ENCODE assay signal across 18 cellular contexts in the genomic region with DNA sequence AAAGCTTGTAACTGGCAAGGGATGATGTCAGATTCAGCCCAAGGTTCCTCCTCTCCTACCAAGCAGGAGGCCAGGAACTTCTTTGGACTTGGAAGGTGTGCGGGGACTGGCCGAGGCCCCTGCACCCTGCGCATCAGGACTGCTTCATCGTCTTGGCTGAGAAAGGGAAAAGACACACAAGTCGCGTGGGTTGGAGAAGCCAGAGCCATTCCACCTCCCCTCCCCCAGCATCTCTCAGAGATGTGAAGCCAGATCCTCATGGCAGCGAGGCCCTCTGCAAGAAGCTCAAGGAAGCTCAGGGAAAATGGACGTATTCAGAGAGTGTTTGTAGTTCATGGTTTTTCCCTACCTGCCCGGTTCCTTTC. TPM values are rescaled to one million over a fixed set of nuclear protein-coding genes. Genes with fewer than 3 reads are reported as not detected.
DNase-seq lines count a peak whose midpoint lies in the region; ATAC-seq, FAIRE-seq and TF ChIP-seq lines count a peak whose summit lies in the region.
"Had no signal": no experiment of that assay in that cellular context is flagged by ENCODE, and none has a peak within 500 bp of the region (broad histone marks: within the 10 kb centered on the region; RNA-seq: fewer than 3 reads in every experiment).

No MANE protein-coding gene starts in this region.

- H3K27me3 Mint-ChIP-seq in activated T-cell treated with anti-CD3 and anti-CD28 coated beads, Interleukin-2, amount 50 U/mL, for 72 hours (ENCODE audit: low read depth): no peaks in the 10 kb centered on the region
- no peaks in the 10 kb centered on the region for H3K27me3 Mint-ChIP-seq in memory B cell

- peaks cover 57% of the 10 kb centered on the region for H4K20me1 ChIP-seq in BLaER1

- peak overlapping the region; percentile 79 for H3K9ac ChIP-seq in BLaER1

- peak overlapping the region; percentile 89 for H3K4me2 ChIP-seq in BLaER1

- peak; percentile 3 to 14 for ATAC-seq in activated T-cell treated with anti-CD3 and anti-CD28 coated beads, Interleukin-2, amount 50 U/mL, for 72 hours (replicated peaks in 1 of 2)
- ATAC-seq in memory B cell (ENCODE audit: low read depth): no peak
- ATAC-seq: gastroesophageal sphincter, upper lobe of right lung had no signal

- peak overlapping the region; percentile 88 for H3K27ac ChIP-seq in BLaER1
- H3K27ac ChIP-seq: SK-N-MC, upper lobe of right lung, VCaP had no signal

- peaks cover 28 to 69% of the 10 kb centered on the region in 2 donors for H3K36me3 Mint-ChIP-seq in activated T-cell treated with anti-CD3 and anti-CD28 coated beads, Interleukin-2, amount 50 U/mL, for 72 hours (ENCODE audit: insufficient read depth in 2 of 2)
- H3K36me3 Mint-ChIP-seq in memory B cell: peaks cover 33% of the 10 kb centered on the region

- H3K4me1 Mint-ChIP-seq in activated T-cell treated with anti-CD3 and anti-CD28 coated beads, Interleukin-2, amount 50 U/mL, for 72 hours (ENCODE audit: low read depth): peaks cover 74% of the 10 kb centered on the region
- H3K4me1 Mint-ChIP-seq in memory B cell: peaks cover 10% of the 10 kb centered on the region

- peak overlapping the region; percentile 69 for H3K27ac Mint-ChIP-seq in activated T-cell treated with anti-CD3 and anti-CD28 coated beads, Interleukin-2, amount 50 U/mL, for 72 hours
- H3K27ac Mint-ChIP-seq in memory B cell: peak overlapping the region; percentile 77

- H3K9me3 Mint-ChIP-seq in activated T-cell treated with anti-CD3 and anti-CD28 coated beads, Interleukin-2, amount 50 U/mL, for 72 hours: peaks cover 3 to 10% of the 10 kb centered on the region in 2 donors
- no peaks in the 10 kb centered on the region for H3K9me3 Mint-ChIP-seq in memory B cell

- no peaks in the 10 kb centered on the region for H3K27me3 ChIP-seq in BLaER1
- H3K27me3 ChIP-seq: gastroesophageal sphincter, upper lobe of right lung had no signal

- FAIRE-seq in GM12891 (lab: Jason Lieb, UNC): no peak
- FAIRE-seq: endothelial cell of umbilical vein, GM19239, islet of Langerhans had no signal

- peaks cover 18% of the 10 kb centered on the region for H3K9me3 ChIP-seq in BLaER1
- H3K9me3 ChIP-seq: gastroesophageal sphincter, upper lobe of right lung had no signal

- peaks cover 78% of the 10 kb centered on the region for H3K4me1 ChIP-seq in BLaER1

- DNase-seq in GM12891 (ENCODE audit: insufficient read length, low spot score) (no peak), memory B cell (ENCODE audit: low spot score in 2 of 2) (no peak), COLO668 (lab: John Stamatoyannopoulos, UW; ENCODE audit: unreplicated experiment) (no peak), iPS-NIHi7 (ENCODE audit: extremely low spot score) (no peak), MV-4-11 (lab: John Stamatoyannopoulos, UW) (no peak), cerebellar cortex (ENCODE audit: low spot score) (no peak)
- DNase-seq in activated T-cell treated with anti-CD3 and anti-CD28 coated beads, Interleukin-2, amount 50 U/mL, for 72 hours: no peak
- DNase-seq: NCI-H1436, NCI-H510A treated with DMSO at 0.1 percent for 48 hours, OCI-M1, upper lobe of right lung had no signal

- H3K4me3 Mint-ChIP-seq in activated T-cell treated with anti-CD3 and anti-CD28 coated beads, Interleukin-2, amount 50 U/mL, for 72 hours: peak overlapping the region; percentile 30 to 84
- H3K4me3 Mint-ChIP-seq in memory B cell: no peak overlapping the region

- peaks cover 80% of the 10 kb centered on the region for H3K36me3 ChIP-seq in BLaER1

- peak overlapping the region; percentile 63 for H3K4me3 ChIP-seq in BLaER1
- H3K4me3 ChIP-seq: gastroesophageal sphincter, SK-N-MC, upper lobe of right lung had no signal

- TF ChIP-seq POLR2A in GM12891 (IDR thresholded peaks at IDR 0.05; ENCODE audit: low read depth, low read length): no peak; the same call in 1 of the 2 replicates

TF ChIP-seq in GM12891, 5 proteins besides CTCF, POLR2A, EP300 and RAD21:
- TF ChIP-seq PAX5 (IDR thresholded peaks at IDR 0.05; ENCODE audit: insufficient read depth, low read length, severe bottlenecking) (no peak), POLR2AphosphoS5 (IDR thresholded peaks at IDR 0.05; ENCODE audit: low read depth, low read length) (peak; percentile 57), TAF1 (IDR thresholded peaks at IDR 0.05; ENCODE audit: low read depth, low read length) (no peak), POU2F2 (IDR thresholded peaks at IDR 0.05; ENCODE audit: low read depth, low read length) (no peak)

RNA-seq across cellular contexts. Expression of gene TNFAIP3, which starts 14.4 kb away (rescaled TPM):
- 120 TPM for polyA plus RNA-seq in GM12891 (2012; ENCODE audit: low read depth, missing spikeins)
- total RNA-seq in activated T-cell treated with anti-CD3 and anti-CD28 coated beads, Interleukin-2, amount 50 U/mL, for 72 hours: 100 to 1,000 TPM; 350 to 510 TPM
